8 cellular contexts compared by ENCODE assay signal in the genomic region with DNA sequence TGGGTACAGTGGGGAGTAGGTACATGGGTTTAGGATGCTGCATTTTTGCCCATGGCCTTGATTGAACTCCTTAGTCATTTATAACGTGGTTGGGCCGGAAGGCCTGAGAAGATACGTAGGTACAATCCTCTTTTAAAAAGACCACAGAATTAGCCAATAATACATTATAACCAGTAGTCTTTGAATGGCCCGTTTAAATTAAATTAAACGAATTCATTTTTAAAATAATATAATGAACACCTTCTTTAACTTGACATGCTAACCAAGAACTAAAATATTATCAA. TPM values are rescaled to one million over a fixed set of nuclear protein-coding genes. Genes with fewer than 3 reads are reported as not detected.
DNase-seq lines count a peak whose midpoint lies in the region; ATAC-seq and TF ChIP-seq lines count a peak whose summit lies in the region.

No MANE protein-coding gene starts in this region.

- intact Hi-C loops in Caco-2 (cut with micrococcal nuclease; ENCODE audit: unreplicated experiment): no loop called here

- peak overlapping the region; percentile 92 for H3K9ac ChIP-seq in HUES6 (ENCODE audit: low read length)

- H3K9me3 ChIP-seq in Caco-2: no peaks in the 10 kb centered on the region
- H3K9me3 ChIP-seq in HUES6 (ENCODE audit: control insufficient read depth, insufficient read depth, low read depth, low read length): peaks cover 3% of the 10 kb centered on the region; the same call in 1 of the 2 replicates
- H3K9me3 ChIP-seq in mononuclear cell (ENCODE audit: low read depth, low read length): no peaks in the 10 kb centered on the region

- H3K36me3 Mint-ChIP-seq in Caco-2 (ENCODE audit: insufficient read depth, unreplicated experiment): peaks cover 12% of the 10 kb centered on the region
- peaks cover 14% of the 10 kb centered on the region for H3K36me3 Mint-ChIP-seq in central memory CD8-positive, alpha-beta T cell (ENCODE audit: insufficient read depth)

- H3K4me1 ChIP-seq in Caco-2 (peaks cover 12% of the 10 kb centered on the region; the same call in 1 of the 2 replicates), HUES6 (ENCODE audit: control insufficient read depth, insufficient read depth, low read length) (peaks cover 5% of the 10 kb centered on the region), mononuclear cell (ENCODE audit: insufficient read depth, low read length) (peaks cover 30% of the 10 kb centered on the region)

- CTCF ChIA-PET in Caco-2 (lab: Charles Lee): no interaction called here

- H3K27ac ChIP-seq in HUES6 (ENCODE audit: low read depth, low read length): peak overlapping the region; percentile 88

- TF ChIP-seq CTCF in Caco-2 (IDR thresholded peaks at IDR 0.05; ENCODE audit: insufficient read depth in 1 of 2, low read depth in 1 of 2, low read length in 1 of 2, severe bottlenecking in 1 of 2, unreplicated experiment in 1 of 2): no peak

- H3K9me3 Mint-ChIP-seq in Caco-2 (ENCODE audit: unreplicated experiment): peaks cover 20% of the 10 kb centered on the region
- H3K9me3 Mint-ChIP-seq in central memory CD8-positive, alpha-beta T cell: peaks cover 7% of the 10 kb centered on the region

- no peaks in the 10 kb centered on the region for H3K27me3 Mint-ChIP-seq in Caco-2 (ENCODE audit: insufficient read depth, unreplicated experiment)
- H3K27me3 Mint-ChIP-seq in central memory CD8-positive, alpha-beta T cell: peaks cover 25% of the 10 kb centered on the region

- peak overlapping the region; percentile 99 for H3K4me3 ChIP-seq in Caco-2 (ENCODE audit: low read depth, low read length)
- peak overlapping the region; percentile 95 for H3K4me3 ChIP-seq in HUES6 (ENCODE audit: low read depth, low read length)
- H3K4me3 ChIP-seq in mononuclear cell (ENCODE audit: low read length): peak overlapping the region; percentile 83

- peak overlapping the region; percentile 84 for H3K27ac Mint-ChIP-seq in Caco-2 (ENCODE audit: unreplicated experiment)
- H3K27ac Mint-ChIP-seq in central memory CD8-positive, alpha-beta T cell (ENCODE audit: low read depth): peak overlapping the region; percentile 94

- peak overlapping the region; percentile 85 for H3K4me3 Mint-ChIP-seq in Caco-2 (ENCODE audit: unreplicated experiment)
- H3K4me3 Mint-ChIP-seq in central memory CD8-positive, alpha-beta T cell: peak overlapping the region; percentile 85

- no peak for ATAC-seq in central memory CD8-positive, alpha-beta T cell (replicated peaks; ENCODE audit: extremely low read depth, poor library complexity, severe bottlenecking)
- ATAC-seq in HG03457 (IDR thresholded peaks at IDR 0.05; ENCODE audit: unreplicated experiment) (no peak), HG02870 (IDR thresholded peaks at IDR 0.05; ENCODE audit: unreplicated experiment) (no peak)

- H3K4me1 Mint-ChIP-seq in Caco-2 (ENCODE audit: low read depth, unreplicated experiment): peaks cover 18% of the 10 kb centered on the region
- peaks cover 12% of the 10 kb centered on the region for H3K4me1 Mint-ChIP-seq in central memory CD8-positive, alpha-beta T cell

- POLR2A ChIA-PET in Caco-2 (lab: Charles Lee): no interaction called here

- DNase-seq in Caco-2 (no peak), hepatic stellate cell (ENCODE audit: low spot score) (no peak), glomerular visceral epithelial cell (ENCODE audit: extremely low spot score) (no peak)
- DNase-seq in central memory CD8-positive, alpha-beta T cell (ENCODE audit: low spot score in 2 of 2): no peak

- H3K36me3 ChIP-seq in Caco-2 (ENCODE audit: control insufficient read depth, insufficient read depth, low read length) (0 out of 2 replicates have a peak, but pooled peaks cover 1% of the 10 kb centered on the region), HUES6 (ENCODE audit: control insufficient read depth, insufficient read depth, low read length) (peaks cover 13% of the 10 kb centered on the region; the same call in 1 of the 2 replicates)

- BruUV-seq in Caco-2 (replicated peaks; lab: Mats Ljungman, UMichigan): TSS peak; percentile 96

- H3K27me3 ChIP-seq in Caco-2 (replicated peaks; ENCODE audit: control insufficient read depth, insufficient read depth, low read length): no peaks in the 10 kb centered on the region
- no peaks in the 10 kb centered on the region for H3K27me3 ChIP-seq in HUES6 (ENCODE audit: control insufficient read depth, insufficient read depth, low read length)
- H3K27me3 ChIP-seq in mononuclear cell (ENCODE audit: insufficient read depth, low read length): peaks cover 4% of the 10 kb centered on the region

RNA-seq across cellular contexts. Expression of a gene that starts 20.1 kb away (rescaled TPM):
- 178 and 190 TPM in 2 replicates for total RNA-seq in Caco-2 (2022)
- total RNA-seq in mononuclear cell: 169 TPM
